In genomic region chr15:78272326-78272725, GRCh38 we compare ENCODE assay signal across 26 cellular contexts. TPM values are rescaled to one million over a fixed set of nuclear protein-coding genes. Genes with fewer than 3 reads are reported as not detected.
"Had no signal": no experiment of that assay in that cellular context is flagged by ENCODE, and none has a peak within 500 bp of the region (broad histone marks: within the 10 kb centered on the region; RNA-seq: fewer than 3 reads in every experiment).

No MANE protein-coding gene starts in this region.

- H3K4me2 ChIP-seq: KMS-11 had no signal

- H3K36me3 ChIP-seq: brain microvascular endothelial cell had no signal

- DNase-seq: activated CD4-positive, alpha-beta T cell treated with anti-CD3 and anti-CD28 coated beads for 48 hours; activated CD4-positive, alpha-beta T cell treated with anti-CD3 and anti-CD28 coated beads, Interleukin-2, amount 50 U/mL, for 4 hours; activated CD4-positive, CD25-positive, alpha-beta regulatory T cell treated with anti-CD3 and anti-CD28 coated beads, Interleukin-2, amount 50 U/mL, for 72 hours; activated CD8-positive, alpha-beta memory T cell treated with anti-CD3 and anti-CD28 coated beads, Interleukin-2, amount 50 U/mL, for 48 hours; activated CD8-positive, alpha-beta T cell treated with anti-CD3 and anti-CD28 coated beads, Interleukin-2, amount 10 ng/mL, durations not matched to agents 7 days and 5 days; activated T-cell treated with anti-CD3 and anti-CD28 coated beads, Interleukin-2, amount 50 U/mL, for 1 hour; brain microvascular endothelial cell; cerebellar nuclear complex; MM.1S; NCI-H1105; NCI-H1436; NCI-H1694 treated with DMSO at 0.1 percent for 48 hours; NCI-H2029 treated with DMSO at 0.1 percent for 48 hours; NCI-H345; NCI-H510A treated with DMSO at 0.1 percent for 48 hours; NK-92 treated with Interleukin-12 subunit alpha and Interleukin-12 subunit beta, amount 100 ng/mL, for 24 hours; OCI-M1; RPMI8226; SW 1271 had no signal

- H3K27me3 ChIP-seq: brain microvascular endothelial cell had no signal

- H3K27ac ChIP-seq: brain microvascular endothelial cell, KMS-11 had no signal

- ATAC-seq: activated CD8-positive, alpha-beta T cell treated with anti-CD3 and anti-CD28 coated beads, Interleukin-2, amount 10 ng/mL, durations not matched to agents 7 days and 5 days; Panc1; Right ventricle myocardium inferior; SK-N-SH treated with all-trans-retinoic acid at 6 μM for 48 hours; WTC11 had no signal

- H3K9ac ChIP-seq: KMS-11 had no signal

RNA-seq across cellular contexts. Expression of gene ACSBG1, which starts 38.0 kb away (rescaled TPM):
- total RNA-seq: cardiac septum; T-helper 1 cell treated with Interleukin-12 subunit alpha and Interleukin-12 subunit beta and Interleukin-4 antibody, amounts not matched to agents 30 ng/mL and 1 ng/mL, for 36 hours had no signal
